1 cellular context compared by ENCODE assay signal in the genomic region with DNA sequence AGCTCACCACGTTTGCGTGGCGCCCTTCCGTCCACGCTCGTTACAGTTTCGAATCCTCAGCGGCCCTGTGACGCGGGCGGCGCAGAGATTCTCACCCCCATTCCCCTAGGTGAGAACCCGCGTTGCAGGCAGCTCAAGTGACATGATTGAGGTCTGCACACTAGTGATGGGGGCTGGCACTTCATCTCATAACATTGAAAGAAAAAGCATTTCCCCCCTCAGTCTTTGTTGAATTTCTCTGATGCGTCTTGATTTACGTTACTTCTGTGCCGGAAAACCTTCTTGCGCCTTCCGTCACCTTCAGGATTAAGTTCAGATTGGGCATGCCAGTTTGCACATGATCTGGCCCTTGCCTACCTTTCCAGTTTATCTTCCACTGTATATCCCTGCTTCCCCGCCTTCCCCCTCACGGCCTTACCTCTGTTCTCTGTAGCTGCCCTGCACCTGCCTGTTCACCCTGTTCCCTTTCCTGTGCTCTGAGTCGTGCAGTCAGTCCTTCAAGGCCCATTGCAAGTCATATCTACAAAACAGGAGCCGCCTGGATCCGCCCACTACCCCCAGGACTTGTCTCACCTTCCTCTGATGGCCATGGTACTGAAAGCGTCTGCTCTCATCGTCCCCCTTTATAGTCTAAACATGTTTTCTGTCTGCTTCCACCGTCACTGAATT.
TF ChIP-seq lines count a peak whose summit lies in the region.

No MANE protein-coding gene starts in this region.

TF ChIP-seq in K562, 482 proteins besides CTCF, POLR2A, EP300 and RAD21 (continued from another document and continues in another):
- TF ChIP-seq, protein P1, sequence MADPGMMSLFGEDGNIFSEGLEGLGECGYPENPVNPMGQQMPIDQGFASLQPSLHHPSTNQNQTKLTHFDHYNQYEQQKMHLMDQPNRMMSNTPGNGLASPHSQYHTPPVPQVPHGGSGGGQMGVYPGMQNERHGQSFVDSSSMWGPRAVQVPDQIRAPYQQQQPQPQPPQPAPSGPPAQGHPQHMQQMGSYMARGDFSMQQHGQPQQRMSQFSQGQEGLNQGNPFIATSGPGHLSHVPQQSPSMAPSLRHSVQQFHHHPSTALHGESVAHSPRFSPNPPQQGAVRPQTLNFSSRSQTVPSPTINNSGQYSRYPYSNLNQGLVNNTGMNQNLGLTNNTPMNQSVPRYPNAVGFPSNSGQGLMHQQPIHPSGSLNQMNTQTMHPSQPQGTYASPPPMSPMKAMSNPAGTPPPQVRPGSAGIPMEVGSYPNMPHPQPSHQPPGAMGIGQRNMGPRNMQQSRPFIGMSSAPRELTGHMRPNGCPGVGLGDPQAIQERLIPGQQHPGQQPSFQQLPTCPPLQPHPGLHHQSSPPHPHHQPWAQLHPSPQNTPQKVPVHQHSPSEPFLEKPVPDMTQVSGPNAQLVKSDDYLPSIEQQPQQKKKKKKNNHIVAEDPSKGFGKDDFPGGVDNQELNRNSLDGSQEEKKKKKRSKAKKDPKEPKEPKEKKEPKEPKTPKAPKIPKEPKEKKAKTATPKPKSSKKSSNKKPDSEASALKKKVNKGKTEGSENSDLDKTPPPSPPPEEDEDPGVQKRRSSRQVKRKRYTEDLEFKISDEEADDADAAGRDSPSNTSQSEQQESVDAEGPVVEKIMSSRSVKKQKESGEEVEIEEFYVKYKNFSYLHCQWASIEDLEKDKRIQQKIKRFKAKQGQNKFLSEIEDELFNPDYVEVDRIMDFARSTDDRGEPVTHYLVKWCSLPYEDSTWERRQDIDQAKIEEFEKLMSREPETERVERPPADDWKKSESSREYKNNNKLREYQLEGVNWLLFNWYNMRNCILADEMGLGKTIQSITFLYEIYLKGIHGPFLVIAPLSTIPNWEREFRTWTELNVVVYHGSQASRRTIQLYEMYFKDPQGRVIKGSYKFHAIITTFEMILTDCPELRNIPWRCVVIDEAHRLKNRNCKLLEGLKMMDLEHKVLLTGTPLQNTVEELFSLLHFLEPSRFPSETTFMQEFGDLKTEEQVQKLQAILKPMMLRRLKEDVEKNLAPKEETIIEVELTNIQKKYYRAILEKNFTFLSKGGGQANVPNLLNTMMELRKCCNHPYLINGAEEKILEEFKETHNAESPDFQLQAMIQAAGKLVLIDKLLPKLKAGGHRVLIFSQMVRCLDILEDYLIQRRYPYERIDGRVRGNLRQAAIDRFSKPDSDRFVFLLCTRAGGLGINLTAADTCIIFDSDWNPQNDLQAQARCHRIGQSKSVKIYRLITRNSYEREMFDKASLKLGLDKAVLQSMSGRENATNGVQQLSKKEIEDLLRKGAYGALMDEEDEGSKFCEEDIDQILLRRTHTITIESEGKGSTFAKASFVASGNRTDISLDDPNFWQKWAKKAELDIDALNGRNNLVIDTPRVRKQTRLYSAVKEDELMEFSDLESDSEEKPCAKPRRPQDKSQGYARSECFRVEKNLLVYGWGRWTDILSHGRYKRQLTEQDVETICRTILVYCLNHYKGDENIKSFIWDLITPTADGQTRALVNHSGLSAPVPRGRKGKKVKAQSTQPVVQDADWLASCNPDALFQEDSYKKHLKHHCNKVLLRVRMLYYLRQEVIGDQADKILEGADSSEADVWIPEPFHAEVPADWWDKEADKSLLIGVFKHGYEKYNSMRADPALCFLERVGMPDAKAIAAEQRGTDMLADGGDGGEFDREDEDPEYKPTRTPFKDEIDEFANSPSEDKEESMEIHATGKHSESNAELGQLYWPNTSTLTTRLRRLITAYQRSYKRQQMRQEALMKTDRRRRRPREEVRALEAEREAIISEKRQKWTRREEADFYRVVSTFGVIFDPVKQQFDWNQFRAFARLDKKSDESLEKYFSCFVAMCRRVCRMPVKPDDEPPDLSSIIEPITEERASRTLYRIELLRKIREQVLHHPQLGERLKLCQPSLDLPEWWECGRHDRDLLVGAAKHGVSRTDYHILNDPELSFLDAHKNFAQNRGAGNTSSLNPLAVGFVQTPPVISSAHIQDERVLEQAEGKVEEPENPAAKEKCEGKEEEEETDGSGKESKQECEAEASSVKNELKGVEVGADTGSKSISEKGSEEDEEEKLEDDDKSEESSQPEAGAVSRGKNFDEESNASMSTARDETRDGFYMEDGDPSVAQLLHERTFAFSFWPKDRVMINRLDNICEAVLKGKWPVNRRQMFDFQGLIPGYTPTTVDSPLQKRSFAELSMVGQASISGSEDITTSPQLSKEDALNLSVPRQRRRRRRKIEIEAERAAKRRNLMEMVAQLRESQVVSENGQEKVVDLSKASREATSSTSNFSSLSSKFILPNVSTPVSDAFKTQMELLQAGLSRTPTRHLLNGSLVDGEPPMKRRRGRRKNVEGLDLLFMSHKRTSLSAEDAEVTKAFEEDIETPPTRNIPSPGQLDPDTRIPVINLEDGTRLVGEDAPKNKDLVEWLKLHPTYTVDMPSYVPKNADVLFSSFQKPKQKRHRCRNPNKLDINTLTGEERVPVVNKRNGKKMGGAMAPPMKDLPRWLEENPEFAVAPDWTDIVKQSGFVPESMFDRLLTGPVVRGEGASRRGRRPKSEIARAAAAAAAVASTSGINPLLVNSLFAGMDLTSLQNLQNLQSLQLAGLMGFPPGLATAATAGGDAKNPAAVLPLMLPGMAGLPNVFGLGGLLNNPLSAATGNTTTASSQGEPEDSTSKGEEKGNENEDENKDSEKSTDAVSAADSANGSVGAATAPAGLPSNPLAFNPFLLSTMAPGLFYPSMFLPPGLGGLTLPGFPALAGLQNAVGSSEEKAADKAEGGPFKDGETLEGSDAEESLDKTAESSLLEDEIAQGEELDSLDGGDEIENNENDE (IDR thresholded peaks at IDR 0.05; ENCODE audit: low read depth, low read length) = no peak
- TF ChIP-seq SMARCE1 (IDR thresholded peaks at IDR 0.05) (peak; percentile 63), PHB (CRISPR knock-in tag; IDR thresholded peaks at IDR 0.05) (no peak), ZNF785 (CRISPR knock-in tag; IDR thresholded peaks at IDR 0.05) (no peak), NR2C2 (CRISPR knock-in tag; IDR thresholded peaks at IDR 0.05) (no peak), NR2C2 (tag; IDR thresholded peaks at IDR 0.05) (no peak), RBM22 (IDR thresholded peaks at IDR 0.05; ENCODE audit: low read depth, low read length, poor library complexity, severe bottlenecking) (no peak), TGIF2 (CRISPR knock-in tag; IDR thresholded peaks at IDR 0.05) (no peak), TBL1XR1 (IDR thresholded peaks at IDR 0.05; ENCODE audit: low read length in 2 of 2) (no peak), CTBP1 (IDR thresholded peaks at IDR 0.05; ENCODE audit: borderline replicate concordance) (no peak), DPF2 (IDR thresholded peaks at IDR 0.05) (peak; percentile 66), SMAD4 (CRISPR knock-in tag; conservative IDR thresholded peaks at IDR 0.05) (no peak), JUND (IDR thresholded peaks at IDR 0.05; ENCODE audit: borderline replicate concordance, low read depth, low read length) (no peak), JUND (tag; IDR thresholded peaks at IDR 0.05; ENCODE audit: borderline replicate concordance, low read depth, low read length) (0 out of 3 replicates have a peak, but pooled peaks have one; percentile 39), FOXM1 (IDR thresholded peaks at IDR 0.05; ENCODE audit: low read depth) (no peak), FOXM1 (CRISPR knock-in tag; IDR thresholded peaks at IDR 0.05; ENCODE audit: low read depth) (no peak), SP1 (CRISPR knock-in tag; IDR thresholded peaks at IDR 0.05) (peak; percentile 28; the same call in 1 of the 2 replicates), BDP1 (IDR thresholded peaks at IDR 0.05; ENCODE audit: insufficient read depth, insufficient read length) (no peak), FOXJ3 (CRISPR knock-in tag; IDR thresholded peaks at IDR 0.05) (no peak), SMAD1 (IDR thresholded peaks at IDR 0.05; ENCODE audit: low read depth, low read length, partially characterized antibody) (no peak), ZNF174 (CRISPR knock-in tag; IDR thresholded peaks at IDR 0.05) (no peak), ZNF384 (IDR thresholded peaks at IDR 0.05; ENCODE audit: low read depth, low read length) (no peak), TEAD4 (IDR thresholded peaks at IDR 0.05; ENCODE audit: low read length) (no peak; the same call in 1 of the 2 replicates), TEAD4 (CRISPR knock-in tag; IDR thresholded peaks at IDR 0.05; ENCODE audit: borderline replicate concordance) (no peak), SMARCB1 (IDR thresholded peaks at IDR 0.05; ENCODE audit: insufficient read length, low read depth) (peak; percentile 82)
- TF ChIP-seq, protein P2, sequence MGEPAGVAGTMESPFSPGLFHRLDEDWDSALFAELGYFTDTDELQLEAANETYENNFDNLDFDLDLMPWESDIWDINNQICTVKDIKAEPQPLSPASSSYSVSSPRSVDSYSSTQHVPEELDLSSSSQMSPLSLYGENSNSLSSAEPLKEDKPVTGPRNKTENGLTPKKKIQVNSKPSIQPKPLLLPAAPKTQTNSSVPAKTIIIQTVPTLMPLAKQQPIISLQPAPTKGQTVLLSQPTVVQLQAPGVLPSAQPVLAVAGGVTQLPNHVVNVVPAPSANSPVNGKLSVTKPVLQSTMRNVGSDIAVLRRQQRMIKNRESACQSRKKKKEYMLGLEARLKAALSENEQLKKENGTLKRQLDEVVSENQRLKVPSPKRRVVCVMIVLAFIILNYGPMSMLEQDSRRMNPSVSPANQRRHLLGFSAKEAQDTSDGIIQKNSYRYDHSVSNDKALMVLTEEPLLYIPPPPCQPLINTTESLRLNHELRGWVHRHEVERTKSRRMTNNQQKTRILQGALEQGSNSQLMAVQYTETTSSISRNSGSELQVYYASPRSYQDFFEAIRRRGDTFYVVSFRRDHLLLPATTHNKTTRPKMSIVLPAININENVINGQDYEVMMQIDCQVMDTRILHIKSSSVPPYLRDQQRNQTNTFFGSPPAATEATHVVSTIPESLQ (CRISPR knock-in tag; IDR thresholded peaks at IDR 0.05) = peak; percentile 81; the same call in 1 of the 2 replicates
- TF ChIP-seq, protein P3, sequence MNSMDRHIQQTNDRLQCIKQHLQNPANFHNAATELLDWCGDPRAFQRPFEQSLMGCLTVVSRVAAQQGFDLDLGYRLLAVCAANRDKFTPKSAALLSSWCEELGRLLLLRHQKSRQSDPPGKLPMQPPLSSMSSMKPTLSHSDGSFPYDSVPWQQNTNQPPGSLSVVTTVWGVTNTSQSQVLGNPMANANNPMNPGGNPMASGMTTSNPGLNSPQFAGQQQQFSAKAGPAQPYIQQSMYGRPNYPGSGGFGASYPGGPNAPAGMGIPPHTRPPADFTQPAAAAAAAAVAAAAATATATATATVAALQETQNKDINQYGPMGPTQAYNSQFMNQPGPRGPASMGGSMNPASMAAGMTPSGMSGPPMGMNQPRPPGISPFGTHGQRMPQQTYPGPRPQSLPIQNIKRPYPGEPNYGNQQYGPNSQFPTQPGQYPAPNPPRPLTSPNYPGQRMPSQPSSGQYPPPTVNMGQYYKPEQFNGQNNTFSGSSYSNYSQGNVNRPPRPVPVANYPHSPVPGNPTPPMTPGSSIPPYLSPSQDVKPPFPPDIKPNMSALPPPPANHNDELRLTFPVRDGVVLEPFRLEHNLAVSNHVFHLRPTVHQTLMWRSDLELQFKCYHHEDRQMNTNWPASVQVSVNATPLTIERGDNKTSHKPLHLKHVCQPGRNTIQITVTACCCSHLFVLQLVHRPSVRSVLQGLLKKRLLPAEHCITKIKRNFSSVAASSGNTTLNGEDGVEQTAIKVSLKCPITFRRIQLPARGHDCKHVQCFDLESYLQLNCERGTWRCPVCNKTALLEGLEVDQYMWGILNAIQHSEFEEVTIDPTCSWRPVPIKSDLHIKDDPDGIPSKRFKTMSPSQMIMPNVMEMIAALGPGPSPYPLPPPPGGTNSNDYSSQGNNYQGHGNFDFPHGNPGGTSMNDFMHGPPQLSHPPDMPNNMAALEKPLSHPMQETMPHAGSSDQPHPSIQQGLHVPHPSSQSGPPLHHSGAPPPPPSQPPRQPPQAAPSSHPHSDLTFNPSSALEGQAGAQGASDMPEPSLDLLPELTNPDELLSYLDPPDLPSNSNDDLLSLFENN (IDR thresholded peaks at IDR 0.05; ENCODE audit: low read depth in 2 of 2, low read length in 2 of 2) = no peak
- TF ChIP-seq, protein P4, sequence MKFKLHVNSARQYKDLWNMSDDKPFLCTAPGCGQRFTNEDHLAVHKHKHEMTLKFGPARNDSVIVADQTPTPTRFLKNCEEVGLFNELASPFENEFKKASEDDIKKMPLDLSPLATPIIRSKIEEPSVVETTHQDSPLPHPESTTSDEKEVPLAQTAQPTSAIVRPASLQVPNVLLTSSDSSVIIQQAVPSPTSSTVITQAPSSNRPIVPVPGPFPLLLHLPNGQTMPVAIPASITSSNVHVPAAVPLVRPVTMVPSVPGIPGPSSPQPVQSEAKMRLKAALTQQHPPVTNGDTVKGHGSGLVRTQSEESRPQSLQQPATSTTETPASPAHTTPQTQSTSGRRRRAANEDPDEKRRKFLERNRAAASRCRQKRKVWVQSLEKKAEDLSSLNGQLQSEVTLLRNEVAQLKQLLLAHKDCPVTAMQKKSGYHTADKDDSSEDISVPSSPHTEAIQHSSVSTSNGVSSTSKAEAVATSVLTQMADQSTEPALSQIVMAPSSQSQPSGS (CRISPR knock-in tag; IDR thresholded peaks at IDR 0.05) = no peak
- TF ChIP-seq, protein P5, sequence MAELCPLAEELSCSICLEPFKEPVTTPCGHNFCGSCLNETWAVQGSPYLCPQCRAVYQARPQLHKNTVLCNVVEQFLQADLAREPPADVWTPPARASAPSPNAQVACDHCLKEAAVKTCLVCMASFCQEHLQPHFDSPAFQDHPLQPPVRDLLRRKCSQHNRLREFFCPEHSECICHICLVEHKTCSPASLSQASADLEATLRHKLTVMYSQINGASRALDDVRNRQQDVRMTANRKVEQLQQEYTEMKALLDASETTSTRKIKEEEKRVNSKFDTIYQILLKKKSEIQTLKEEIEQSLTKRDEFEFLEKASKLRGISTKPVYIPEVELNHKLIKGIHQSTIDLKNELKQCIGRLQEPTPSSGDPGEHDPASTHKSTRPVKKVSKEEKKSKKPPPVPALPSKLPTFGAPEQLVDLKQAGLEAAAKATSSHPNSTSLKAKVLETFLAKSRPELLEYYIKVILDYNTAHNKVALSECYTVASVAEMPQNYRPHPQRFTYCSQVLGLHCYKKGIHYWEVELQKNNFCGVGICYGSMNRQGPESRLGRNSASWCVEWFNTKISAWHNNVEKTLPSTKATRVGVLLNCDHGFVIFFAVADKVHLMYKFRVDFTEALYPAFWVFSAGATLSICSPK (IDR thresholded peaks at IDR 0.05; ENCODE audit: borderline replicate concordance) = no peak
- TF ChIP-seq, protein P6, sequence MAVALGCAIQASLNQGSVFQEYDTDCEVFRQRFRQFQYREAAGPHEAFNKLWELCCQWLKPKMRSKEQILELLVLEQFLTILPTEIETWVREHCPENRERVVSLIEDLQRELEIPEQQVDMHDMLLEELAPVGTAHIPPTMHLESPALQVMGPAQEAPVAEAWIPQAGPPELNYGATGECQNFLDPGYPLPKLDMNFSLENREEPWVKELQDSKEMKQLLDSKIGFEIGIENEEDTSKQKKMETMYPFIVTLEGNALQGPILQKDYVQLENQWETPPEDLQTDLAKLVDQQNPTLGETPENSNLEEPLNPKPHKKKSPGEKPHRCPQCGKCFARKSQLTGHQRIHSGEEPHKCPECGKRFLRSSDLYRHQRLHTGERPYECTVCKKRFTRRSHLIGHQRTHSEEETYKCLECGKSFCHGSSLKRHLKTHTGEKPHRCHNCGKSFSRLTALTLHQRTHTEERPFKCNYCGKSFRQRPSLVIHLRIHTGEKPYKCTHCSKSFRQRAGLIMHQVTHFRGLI (CRISPR knock-in tag; IDR thresholded peaks at IDR 0.05) = no peak
- TF ChIP-seq, protein P7, sequence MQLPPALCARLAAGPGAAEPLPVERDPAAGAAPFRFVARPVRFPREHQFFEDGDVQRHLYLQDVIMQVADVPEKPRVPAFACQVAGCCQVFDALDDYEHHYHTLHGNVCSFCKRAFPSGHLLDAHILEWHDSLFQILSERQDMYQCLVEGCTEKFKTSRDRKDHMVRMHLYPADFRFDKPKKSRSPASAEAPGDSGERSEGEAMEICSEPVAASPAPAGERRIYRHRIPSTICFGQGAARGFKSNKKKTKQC (CRISPR knock-in tag; IDR thresholded peaks at IDR 0.05) = 0 out of 2 replicates have a peak, but pooled peaks have one; percentile 23
